In genomic region chr3:61927332-61927731, GRCh38 we compare ENCODE assay signal across 10 cellular contexts.
DNase-seq lines count a peak whose midpoint lies in the region; ATAC-seq and TF ChIP-seq lines count a peak whose summit lies in the region.
"Had no signal": no experiment of that assay in that cellular context is flagged by ENCODE, and none has a peak within 500 bp of the region (broad histone marks: within the 10 kb centered on the region; RNA-seq: fewer than 3 reads in every experiment).

No MANE protein-coding gene starts in this region.

- H3K9me3 ChIP-seq in adrenal gland (replicated peaks in 1 of 3) (no peaks in the 10 kb centered on the region), gastroesophageal sphincter (no peaks in the 10 kb centered on the region), ovary (no peaks in the 10 kb centered on the region)

- CTCF ChIA-PET in Calu3 (lab: Charles Lee) (no interaction called here), RWPE1 (lab: Yijun Ruan, JAX) (no interaction called here)

- peak overlapping the region in 1 of 5 donors; percentile 7 for H3K27ac ChIP-seq in adrenal gland
- H3K27ac ChIP-seq in gastroesophageal sphincter, result peak overlapping the region; percentile 72 to 83 (median 75)
- H3K27ac ChIP-seq in ovary, result no peak overlapping the region
- H3K27ac ChIP-seq in RWPE1, result no peak overlapping the region

- H3K4me3 Mint-ChIP-seq in Calu3 (ENCODE audit: low read depth, unreplicated experiment), result no peak overlapping the region
- H3K4me3 Mint-ChIP-seq: CD14-positive monocyte had no signal

- peaks cover 14 to 23% of the 10 kb centered on the region in 2 donors for H3K4me1 ChIP-seq in adrenal gland (replicated peaks in 1 of 2)
- peaks cover 26 to 71% (median 34%) of the 10 kb centered on the region in 3 donors for H3K4me1 ChIP-seq in gastroesophageal sphincter
- H3K4me1 ChIP-seq in ovary (ENCODE audit: insufficient read depth), result peaks cover 18% of the 10 kb centered on the region

- POLR2A ChIA-PET in RWPE1 (lab: Yijun Ruan, JAX; ENCODE audit: low non-redundant PET), result no interaction called here

- no peak overlapping the region for H3K27ac Mint-ChIP-seq in Calu3 (ENCODE audit: unreplicated experiment)
- H3K27ac Mint-ChIP-seq: CD14-positive monocyte had no signal

- no peaks in the 10 kb centered on the region for H3K36me3 Mint-ChIP-seq in Calu3 (ENCODE audit: insufficient read depth, unreplicated experiment)
- H3K36me3 Mint-ChIP-seq: CD14-positive monocyte had no signal

- BruUV-seq in Calu3 (replicated peaks; lab: Mats Ljungman, UMichigan), result no TSS peak

- intact Hi-C loops in adrenal gland (cut with DNase I), result no loop called here
- intact Hi-C loops in ovary (cut with DNase I), result no loop called here
- intact Hi-C loops in Calu3 (cut with micrococcal nuclease; ENCODE audit: unreplicated experiment), result no loop called here

- H3K36me3 ChIP-seq in adrenal gland (replicated peaks in 1 of 2) (no peaks in the 10 kb centered on the region), gastroesophageal sphincter (no peaks in the 10 kb centered on the region), ovary (no peaks in the 10 kb centered on the region)

- no peaks in the 10 kb centered on the region for H3K27me3 Mint-ChIP-seq in Calu3 (ENCODE audit: unreplicated experiment)

- peak; percentile 75 for ATAC-seq in gastroesophageal sphincter

- no peak for TF ChIP-seq CTCF in AG09319 (IDR thresholded peaks at IDR 0.05; ENCODE audit: low read depth, low read length)
- TF ChIP-seq CTCF in adrenal gland (IDR thresholded peaks at IDR 0.05), result no peak
- no peak for TF ChIP-seq CTCF in gastroesophageal sphincter (IDR thresholded peaks at IDR 0.05)
- no peak for TF ChIP-seq CTCF in ovary (IDR thresholded peaks at IDR 0.05)
- no peak for TF ChIP-seq CTCF in Calu3 (IDR thresholded peaks at IDR 0.05; ENCODE audit: unreplicated experiment)
- TF ChIP-seq CTCF in RWPE1 (conservative IDR thresholded peaks at IDR 0.05; ENCODE audit: low read depth), result no peak

- peak; percentile 90 for DNase-seq in AG09319 (ENCODE audit: extremely low read depth, low read depth)
- DNase-seq in adrenal gland, result peak; percentile 28 to 88 (median 41)
- DNase-seq in ovary, result peak; percentile 77 to 89 (median 81)
- no peak for DNase-seq in Calu3
- no peak for DNase-seq in SIG-M5 (lab: John Stamatoyannopoulos, UW)
- no peak for DNase-seq in NCI-H1417 (lab: John Stamatoyannopoulos, UW)
- no peak for DNase-seq in RWPE1 (ENCODE audit: low spot score)
- DNase-seq: activated T-cell treated with anti-CD3 and anti-CD28 coated beads for 4 hours had no signal

- 51 to 63% (median 55%) methylated on average over 3 of the region's 3 CpGs for WGBS in adrenal gland, 4 donors
- 14 to 30% methylated on average over 3 of the region's 3 CpGs for WGBS in gastroesophageal sphincter (ENCODE audit: low coverage in 1 of 2), 2 donors
- 10 to 15% (median 10%) methylated on average over 3 of the region's 3 CpGs for WGBS in ovary, 3 donors

- TF ChIP-seq POLR2A in adrenal gland (IDR thresholded peaks at IDR 0.05) (no peak), gastroesophageal sphincter (IDR thresholded peaks at IDR 0.05) (no peak), ovary (IDR thresholded peaks at IDR 0.05) (no peak)

- H3K9me3 Mint-ChIP-seq in Calu3 (ENCODE audit: low read depth, unreplicated experiment), result peaks cover 13% of the 10 kb centered on the region

- no peak for TF ChIP-seq EP300 in gastroesophageal sphincter (IDR thresholded peaks at IDR 0.05)
- TF ChIP-seq EP300 in ovary (IDR thresholded peaks at IDR 0.05), result no peak

- H3K27me3 ChIP-seq in adrenal gland (no peaks in the 10 kb centered on the region), gastroesophageal sphincter (no peaks in the 10 kb centered on the region), ovary (no peaks in the 10 kb centered on the region)

- H3K4me3 ChIP-seq in adrenal gland (no peak overlapping the region), gastroesophageal sphincter (no peak overlapping the region), ovary (no peak overlapping the region)

- no peaks in the 10 kb centered on the region for H3K4me1 Mint-ChIP-seq in Calu3 (ENCODE audit: low read depth, unreplicated experiment)
- H3K4me1 Mint-ChIP-seq: CD14-positive monocyte had no signal

Comparison
In these comparisons a context has a peak if more than half of its experiments do, and no peak if none do; other contexts are left out.
1. DNase-seq: peak in AG09319 (single experiment), adrenal gland (7 of 7) and ovary (5 of 5); none in Calu3 (single experiment), SIG-M5 (single experiment), NCI-H1417 (0 of 3) and RWPE1 (single experiment).
2. H3K27ac ChIP-seq: peak in gastroesophageal sphincter (4 of 4); none in ovary (0 of 2) and RWPE1 (single experiment).